30 cellular contexts compared by ENCODE assay signal in genomic region chr4:28232376-28232775, GRCh38.
"Had no signal": no experiment of that assay in that cellular context is flagged by ENCODE, and none has a peak within 500 bp of the region (broad histone marks: within the 10 kb centered on the region; RNA-seq: fewer than 3 reads in every experiment).

No MANE protein-coding gene starts in this region.

- H3K36me3 ChIP-seq: left ventricle myocardium inferior, suprapubic skin, thoracic aorta, tibial artery, upper lobe of right lung had no signal

- H3K9me3 ChIP-seq: left ventricle myocardium inferior, mucosa of descending colon, suprapubic skin, thoracic aorta, tibial artery, upper lobe of right lung had no signal

- H3K27ac Mint-ChIP-seq: immature natural killer cell; memory B cell; naive thymus-derived CD4-positive, alpha-beta T cell; natural killer cell treated with Interleukin-12 subunit alpha and Interleukin-12 subunit beta and Interleukin-15 and Interleukin-18, amount 100 ng/mL, for 72 hours; progenitor cell of endocrine pancreas; stimulated activated effector memory CD8-positive, alpha-beta T cell treated with anti-CD3 and anti-CD28 coated beads, Interleukin-12 subunit alpha, Interleukin-12 subunit beta, amount 100 ng/mL, for 72 hours; stimulated activated naive CD8-positive, alpha-beta T cell treated with anti-CD3 and anti-CD28 coated beads, Interleukin-15, Interleukin-2, amounts not matched to agents 100 ng/mL and 50 ng/mL, for 24 hours had no signal

- DNase-seq: hypothalamus; immature natural killer cell; left ventricle myocardium inferior; midbrain; mucosa of descending colon; naive thymus-derived CD4-positive, alpha-beta T cell; nucleus accumbens; retina; right cardiac atrium; stimulated activated CD4-positive, alpha-beta T cell treated with anti-CD3 and anti-CD28 coated beads, Interleukin-12 subunit alpha, Interleukin-12 subunit beta, amount 100 ng/mL, for 4 hours; stimulated activated CD4-positive, alpha-beta T cell treated with anti-CD3 and anti-CD28 coated beads, Interleukin-15, amount 100 ng/mL, for 24 hours; stimulated activated CD4-positive, alpha-beta T cell treated with anti-CD3 and anti-CD28 coated beads, Interleukin-2, amount 100 ng/mL, for 24 hours; stimulated activated CD4-positive, alpha-beta T cell treated with anti-CD3 and anti-CD28 coated beads, Interleukin-4, amount 100 ng/mL, for 24 hours; stimulated activated naive CD4-positive, alpha-beta T cell; tibial artery; trophoblast cell; upper lobe of right lung had no signal

- H3K36me3 Mint-ChIP-seq: immature natural killer cell; memory B cell; naive thymus-derived CD4-positive, alpha-beta T cell; natural killer cell treated with Interleukin-12 subunit alpha and Interleukin-12 subunit beta and Interleukin-15 and Interleukin-18, amount 100 ng/mL, for 72 hours; stimulated activated effector memory CD8-positive, alpha-beta T cell treated with anti-CD3 and anti-CD28 coated beads, Interleukin-12 subunit alpha, Interleukin-12 subunit beta, amount 100 ng/mL, for 72 hours had no signal

- H3K4me1 ChIP-seq: left ventricle myocardium inferior, parathyroid adenoma, suprapubic skin, tibial artery, upper lobe of right lung had no signal

- H3K27me3 Mint-ChIP-seq: memory B cell; naive thymus-derived CD4-positive, alpha-beta T cell; natural killer cell treated with Interleukin-12 subunit alpha and Interleukin-12 subunit beta and Interleukin-15 and Interleukin-18, amount 100 ng/mL, for 72 hours; progenitor cell of endocrine pancreas; stimulated activated naive CD8-positive, alpha-beta T cell treated with anti-CD3 and anti-CD28 coated beads, Interleukin-15, Interleukin-2, amounts not matched to agents 100 ng/mL and 50 ng/mL, for 24 hours had no signal

- H3K27me3 ChIP-seq: suprapubic skin, tibial artery, upper lobe of right lung had no signal

- H3K79me2 ChIP-seq: parathyroid adenoma had no signal

- H3K9me3 Mint-ChIP-seq: memory B cell had no signal

- H3K4me3 ChIP-seq: left ventricle myocardium inferior, lung, mucosa of descending colon, skin epidermis, suprapubic skin, thoracic aorta, tibial artery, upper lobe of right lung had no signal

- H2AFZ ChIP-seq: parathyroid adenoma had no signal

- H3K27ac ChIP-seq: left ventricle myocardium inferior, parathyroid adenoma, skin epidermis, suprapubic skin, thoracic aorta, tibial artery, upper lobe of right lung had no signal

- H3K4me3 Mint-ChIP-seq: immature natural killer cell; memory B cell; naive thymus-derived CD4-positive, alpha-beta T cell; natural killer cell treated with Interleukin-12 subunit alpha and Interleukin-12 subunit beta and Interleukin-15 and Interleukin-18, amount 100 ng/mL, for 72 hours; stimulated activated effector memory CD8-positive, alpha-beta T cell treated with anti-CD3 and anti-CD28 coated beads, Interleukin-12 subunit alpha, Interleukin-12 subunit beta, amount 100 ng/mL, for 72 hours; stimulated activated naive CD8-positive, alpha-beta T cell treated with anti-CD3 and anti-CD28 coated beads, Interleukin-15, Interleukin-2, amounts not matched to agents 100 ng/mL and 50 ng/mL, for 24 hours had no signal

- FAIRE-seq: islet of Langerhans, urothelium cell line had no signal

- H3K4me1 Mint-ChIP-seq: immature natural killer cell; memory B cell; naive thymus-derived CD4-positive, alpha-beta T cell; stimulated activated effector memory CD8-positive, alpha-beta T cell treated with anti-CD3 and anti-CD28 coated beads, Interleukin-12 subunit alpha, Interleukin-12 subunit beta, amount 100 ng/mL, for 72 hours had no signal

- H3K9ac ChIP-seq: parathyroid adenoma had no signal

- ATAC-seq: mucosa of descending colon; naive thymus-derived CD4-positive, alpha-beta T cell; natural killer cell treated with Interleukin-12 subunit alpha and Interleukin-12 subunit beta and Interleukin-15 and Interleukin-18, amount 100 ng/mL, for 72 hours; right cardiac atrium; sciatic nerve; stimulated activated effector memory CD8-positive, alpha-beta T cell treated with anti-CD3 and anti-CD28 coated beads, Interleukin-12 subunit alpha, Interleukin-12 subunit beta, amount 100 ng/mL, for 72 hours; upper lobe of right lung had no signal
